In the genomic region with DNA sequence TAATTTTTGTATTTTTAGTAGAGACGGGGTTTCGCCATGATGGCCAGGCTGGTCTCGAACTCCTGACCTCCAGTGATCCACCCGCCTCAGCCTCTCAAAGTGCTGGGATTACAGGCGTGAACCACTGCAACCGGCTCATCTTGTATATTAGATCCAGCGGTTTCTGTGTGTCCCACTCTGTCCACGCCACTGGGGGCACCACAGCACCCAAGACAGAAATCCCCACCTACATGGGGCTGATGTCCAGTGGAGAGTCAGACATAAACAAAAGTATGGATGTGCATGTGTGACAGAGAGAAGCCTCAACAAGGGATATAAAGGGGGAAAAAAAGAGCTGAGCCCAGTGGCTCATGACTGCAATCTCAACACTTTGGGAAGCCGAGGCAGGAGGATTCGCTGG, we compare ENCODE assay signal across 31 cellular contexts.
DNase-seq lines count a peak whose midpoint lies in the region; ATAC-seq and TF ChIP-seq lines count a peak whose summit lies in the region.
"Had no signal": no experiment of that assay in that cellular context is flagged by ENCODE, and none has a peak within 500 bp of the region (broad histone marks: within the 10 kb centered on the region; RNA-seq: fewer than 3 reads in every experiment).

No MANE protein-coding gene starts in this region.

- H3K79me1 ChIP-seq in H9 (ENCODE audit: insufficient read depth, low read depth, low read length, poor library complexity, severe bottlenecking): no peaks in the 10 kb centered on the region

- in situ Hi-C loops in astrocyte of the spinal cord (cut with HindIII; ENCODE audit: low sequenced_read_pairs): no loop called here

- no peak overlapping the region for H4K8ac ChIP-seq in H9 (replicated peaks; ENCODE audit: insufficient read length, low read depth, low read length)

- no peak overlapping the region for H3K4me3 Mint-ChIP-seq in H9
- no peak overlapping the region for H3K4me3 Mint-ChIP-seq in neural progenitor cell
- no peak overlapping the region for H3K4me3 Mint-ChIP-seq in stimulated activated naive CD8-positive, alpha-beta T cell treated with anti-CD3 and anti-CD28 coated beads, Interleukin-15, amount 100 ng/mL, for 72 hours
- H3K4me3 Mint-ChIP-seq: activated CD8-positive, alpha-beta T cell treated with anti-CD3 and anti-CD28 coated beads for 36 hours; activated T-helper 1 cell treated with anti-CD3 and anti-CD28 coated beads, Interleukin-12 subunit alpha, Interleukin-12 subunit beta, Interleukin-2, Interleukin-4 antibody, amounts not matched to agents 30 ng/mL and 10 ng/mL and 1 ng/mL, durations not matched to agents 14 hours and 24 hours and 36 hours; memory B cell; nephron had no signal

- H4K5ac ChIP-seq in H9 (ENCODE audit: insufficient read length, low read depth, low read length): no peak overlapping the region

- H3T11ph ChIP-seq in H9 (ENCODE audit: low read length): no peak overlapping the region

- H3K27ac Mint-ChIP-seq in H9 (no peak overlapping the region), neural progenitor cell (peak overlapping the region; percentile 30)
- H3K27ac Mint-ChIP-seq in stimulated activated naive CD8-positive, alpha-beta T cell treated with anti-CD3 and anti-CD28 coated beads, Interleukin-15, amount 100 ng/mL, for 72 hours: no peak overlapping the region
- H3K27ac Mint-ChIP-seq: activated CD8-positive, alpha-beta T cell treated with anti-CD3 and anti-CD28 coated beads for 36 hours; activated T-helper 1 cell treated with anti-CD3 and anti-CD28 coated beads, Interleukin-12 subunit alpha, Interleukin-12 subunit beta, Interleukin-2, Interleukin-4 antibody, amounts not matched to agents 30 ng/mL and 10 ng/mL and 1 ng/mL, durations not matched to agents 14 hours and 24 hours and 36 hours; memory B cell; nephron had no signal

- H3K4me1 ChIP-seq in BE2C: no peaks in the 10 kb centered on the region
- no peaks in the 10 kb centered on the region for H3K4me1 ChIP-seq in H9 (ENCODE audit: insufficient read depth, low read length)
- H3K4me1 ChIP-seq in neural progenitor cell: no peaks in the 10 kb centered on the region
- H3K4me1 ChIP-seq: adrenal gland, BLaER1 had no signal

- H2BK5ac ChIP-seq in H9 (ENCODE audit: insufficient read length, low read length): no peak overlapping the region

- H3K4me2 ChIP-seq in H9 (ENCODE audit: insufficient read depth, insufficient read length, low read length): no peak overlapping the region
- H3K4me2 ChIP-seq in neural progenitor cell: no peak overlapping the region
- H3K4me2 ChIP-seq: BLaER1, PC-9 had no signal

- WGBS in H9 (ENCODE audit: extremely low coverage, insufficient read length, low lambda C conversion rate): no CpG with 5 or more reads among the region's 10 CpGs

- H2BK15ac ChIP-seq in H9 (ENCODE audit: low read depth, low read length): no peak overlapping the region

- no peaks in the 10 kb centered on the region for H3F3A ChIP-seq in neural progenitor cell (ENCODE audit: low read depth)

- TF ChIP-seq CTCF in BE2C (IDR thresholded peaks at IDR 0.05; ENCODE audit: low read depth, low read length): peak; percentile 23; the same call in 1 of the 2 replicates
- peak; percentile 28; the same call in 2 of the 3 replicates for TF ChIP-seq CTCF in H9 (conservative IDR thresholded peaks at IDR 0.05)
- peak; percentile 20 for TF ChIP-seq CTCF in astrocyte of the spinal cord (IDR thresholded peaks at IDR 0.05; ENCODE audit: low read depth, low read length)
- TF ChIP-seq CTCF in neural progenitor cell (IDR thresholded peaks at IDR 0.05): no peak

- no peak overlapping the region for H3K4ac ChIP-seq in H9 (ENCODE audit: low read depth, low read length)

- H4K20me1 ChIP-seq in H9 (ENCODE audit: control insufficient read depth, insufficient read depth, insufficient read length) (no peaks in the 10 kb centered on the region), neural progenitor cell (ENCODE audit: low read depth) (no peaks in the 10 kb centered on the region)
- H4K20me1 ChIP-seq: BLaER1 had no signal

- no peak overlapping the region for H3K18ac ChIP-seq in H9 (ENCODE audit: insufficient read length, low read depth, low read length)

- no peak overlapping the region for H2BK12ac ChIP-seq in H9 (ENCODE audit: insufficient read length, low read depth, low read length)

- H3K14ac ChIP-seq in H9 (ENCODE audit: insufficient read depth, low read length): no peak overlapping the region

- H3K9me3 ChIP-seq in BE2C: no peaks in the 10 kb centered on the region
- H3K9me3 ChIP-seq in H9 (ENCODE audit: control insufficient read depth, low read depth, low read length): no peaks in the 10 kb centered on the region
- H3K9me3 ChIP-seq in neural progenitor cell (ENCODE audit: low read depth): no peaks in the 10 kb centered on the region
- H3K9me3 ChIP-seq: adrenal gland, BLaER1 had no signal

- peaks cover 0 to 10% (median 2%) of the 10 kb centered on the region in 3 experiments; a peak in 3 of 7 replicates for H3K36me3 Mint-ChIP-seq in H9 (ENCODE audit: insufficient read depth in 1 of 3, low read depth in 3 of 3)
- no peaks in the 10 kb centered on the region for H3K36me3 Mint-ChIP-seq in neural progenitor cell

- DNase-seq in BE2C (no peak), H9 (no peak), astrocyte of the spinal cord (ENCODE audit: low read depth, low spot score) (no peak), neural progenitor cell (ENCODE audit: low spot score) (no peak)
- no peak for DNase-seq in effector CD8-positive, alpha-beta T cell (lab: John Stamatoyannopoulos, UW)
- no peak for DNase-seq in effector CD4-positive, alpha-beta T cell
- no peak for DNase-seq in stimulated activated naive CD8-positive, alpha-beta T cell treated with anti-CD3 and anti-CD28 coated beads, Interleukin-15, amount 100 ng/mL, for 72 hours
- DNase-seq: ACHN; activated CD8-positive, alpha-beta memory T cell treated with anti-CD3 and anti-CD28 coated beads, Interleukin-2, amount 50 U/mL, for 48 hours; activated CD8-positive, alpha-beta T cell treated with anti-CD3 and anti-CD28 coated beads for 36 hours; activated naive CD4-positive, alpha-beta T cell treated with Interleukin-2 at 50 U/mL for 16 hours; adrenal gland; DMS53; glutamatergic neuron; GOT3; Kasumi-1; NCI-H1436; NCI-H2081; NCI-H2227 treated with DMSO at 0.1 percent for 48 hours; NCI-H526 treated with DMSO at 0.1 percent for 48 hours; NK-92 treated with Interleukin-12 subunit alpha and Interleukin-12 subunit beta, amount 100 ng/mL, for 24 hours; PC-9; stimulated activated naive CD4-positive, alpha-beta T cell treated with Interleukin-2 at 50 U/mL for 16 hours had no signal

- no peaks in the 10 kb centered on the region for H3K23me2 ChIP-seq in H9 (ENCODE audit: insufficient read length, low read depth, low read length, poor library complexity, severe bottlenecking)

- peaks cover 6 to 13% of the 10 kb centered on the region in 2 experiments for H3K4me1 Mint-ChIP-seq in H9
- H3K4me1 Mint-ChIP-seq in neural progenitor cell: peaks cover 2% of the 10 kb centered on the region
- H3K4me1 Mint-ChIP-seq in stimulated activated naive CD8-positive, alpha-beta T cell treated with anti-CD3 and anti-CD28 coated beads, Interleukin-15, amount 100 ng/mL, for 72 hours: peaks cover under 1% of the 10 kb centered on the region
- H3K4me1 Mint-ChIP-seq: memory B cell, nephron had no signal

- H3K23ac ChIP-seq in H9 (ENCODE audit: insufficient read length, low read depth, low read length): no peak overlapping the region

- H2BK20ac ChIP-seq in H9 (ENCODE audit: low read depth, low read length, poor library complexity, severe bottlenecking): no peak overlapping the region

- H3K36me3 ChIP-seq in BE2C (no peaks in the 10 kb centered on the region), neural progenitor cell (no peaks in the 10 kb centered on the region)
- H3K36me3 ChIP-seq: adrenal gland, BLaER1 had no signal

- H3K79me2 ChIP-seq in H9 (ENCODE audit: insufficient read depth, low read length): no peaks in the 10 kb centered on the region
- H3K79me2 ChIP-seq in neural progenitor cell (ENCODE audit: low read depth): no peaks in the 10 kb centered on the region

- ATAC-seq in stimulated activated naive CD8-positive, alpha-beta T cell treated with anti-CD3 and anti-CD28 coated beads, Interleukin-15, amount 100 ng/mL, for 72 hours: no peak
- ATAC-seq: activated CD8-positive, alpha-beta T cell treated with anti-CD3 and anti-CD28 coated beads for 36 hours; HepG2; left lobe of liver had no signal

- no peak overlapping the region for H2AK5ac ChIP-seq in H9 (ENCODE audit: insufficient read length, low read length)

- H3K9ac ChIP-seq in H9 (ENCODE audit: extremely low read depth, insufficient read length, low read length): no peak overlapping the region
- no peak overlapping the region for H3K9ac ChIP-seq in neural progenitor cell
- H3K9ac ChIP-seq: BLaER1 had no signal

- H3K27ac ChIP-seq in H9 (ENCODE audit: insufficient read length, low read depth, low read length) (no peak overlapping the region), neural progenitor cell (no peak overlapping the region)
- H3K27ac ChIP-seq: adrenal gland, BLaER1, epithelial cell of prostate, PC-9, SK-N-MC had no signal

- H3K9me3 Mint-ChIP-seq in H9 (peaks cover 0 to 5% of the 10 kb centered on the region in 2 experiments; a peak in 1 of 5 replicates), neural progenitor cell (peaks cover 7% of the 10 kb centered on the region)
- no peaks in the 10 kb centered on the region for H3K9me3 Mint-ChIP-seq in stimulated activated naive CD8-positive, alpha-beta T cell treated with anti-CD3 and anti-CD28 coated beads, Interleukin-15, amount 100 ng/mL, for 72 hours
- H3K9me3 Mint-ChIP-seq: activated CD8-positive, alpha-beta T cell treated with anti-CD3 and anti-CD28 coated beads for 36 hours; activated T-helper 1 cell treated with anti-CD3 and anti-CD28 coated beads, Interleukin-12 subunit alpha, Interleukin-12 subunit beta, Interleukin-2, Interleukin-4 antibody, amounts not matched to agents 30 ng/mL and 10 ng/mL and 1 ng/mL, durations not matched to agents 14 hours and 24 hours and 36 hours; memory B cell had no signal

- no peak overlapping the region for H2BK120ac ChIP-seq in H9 (ENCODE audit: low read depth, low read length, poor library complexity, severe bottlenecking)

- H3K4me3 ChIP-seq in BE2C (ENCODE audit: low read depth, low read length) (no peak overlapping the region), astrocyte of the spinal cord (ENCODE audit: low read depth, low read length) (no peak overlapping the region), neural progenitor cell (no peak overlapping the region)
- H3K4me3 ChIP-seq: adrenal gland, BLaER1, PC-9, SK-N-MC had no signal

- H4K91ac ChIP-seq in H9 (ENCODE audit: insufficient read length, low read depth, low read length): no peak overlapping the region

- no peak overlapping the region for H3K56ac ChIP-seq in H9 (ENCODE audit: insufficient read length, low read depth, low read length)

- H2AFZ ChIP-seq in H9 (ENCODE audit: low read length) (no peak overlapping the region), neural progenitor cell (replicated peaks) (no peak overlapping the region)
- H2AFZ ChIP-seq: PC-9 had no signal

- H3K27me3 Mint-ChIP-seq in H9 (ENCODE audit: low read depth) (peaks cover 9% of the 10 kb centered on the region), neural progenitor cell (ENCODE audit: insufficient read depth, low read depth) (peaks cover 8% of the 10 kb centered on the region)
- no peaks in the 10 kb centered on the region for H3K27me3 Mint-ChIP-seq in stimulated activated naive CD8-positive, alpha-beta T cell treated with anti-CD3 and anti-CD28 coated beads, Interleukin-15, amount 100 ng/mL, for 72 hours
- H3K27me3 Mint-ChIP-seq: activated CD8-positive, alpha-beta T cell treated with anti-CD3 and anti-CD28 coated beads for 36 hours; memory B cell had no signal

- H3K27me3 ChIP-seq in BE2C: no peaks in the 10 kb centered on the region
- H3K27me3 ChIP-seq in H9 (ENCODE audit: insufficient read depth, low read length): no peaks in the 10 kb centered on the region
- no peaks in the 10 kb centered on the region for H3K27me3 ChIP-seq in neural progenitor cell
- H3K27me3 ChIP-seq: BLaER1 had no signal
